2 cellular contexts compared by ENCODE assay signal in the genomic region with DNA sequence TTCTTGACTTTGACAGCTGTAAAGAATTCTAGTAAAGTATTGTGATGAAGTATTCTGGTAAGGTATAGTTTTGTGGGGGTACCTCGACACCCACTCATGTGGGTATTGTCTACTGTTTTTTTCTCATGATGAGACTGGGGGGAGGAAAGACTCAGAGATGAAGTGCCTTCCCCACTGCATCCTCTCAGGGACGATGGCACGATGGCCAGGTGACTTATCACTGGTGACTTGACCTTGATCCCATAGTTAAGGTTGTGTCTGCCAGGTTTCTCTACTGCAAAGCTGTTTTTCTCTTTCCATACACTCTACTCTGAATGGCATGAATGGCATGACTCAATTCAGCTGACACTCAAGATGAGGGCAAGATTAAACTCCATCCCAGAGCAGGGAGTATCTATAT.
TF ChIP-seq lines count a peak whose summit lies in the region.

No MANE protein-coding gene starts in this region.

TF ChIP-seq in HCT116, 20 proteins besides CTCF, POLR2A, EP300 and RAD21:
- no peak for TF ChIP-seq EZH2 (IDR thresholded peaks at IDR 0.05)
- no peak for TF ChIP-seq SP1 (IDR thresholded peaks at IDR 0.05; ENCODE audit: low read depth)
- no peak for TF ChIP-seq MAX (IDR thresholded peaks at IDR 0.05)
- TF ChIP-seq EGR1 (IDR thresholded peaks at IDR 0.05; ENCODE audit: low read depth) = no peak
- TF ChIP-seq YY1 (IDR thresholded peaks at IDR 0.05; ENCODE audit: extremely low read depth, insufficient replicate concordance, low read depth, low read length) = no peak
- no peak for TF ChIP-seq ZFX (IDR thresholded peaks at IDR 0.05)
- no peak for TF ChIP-seq CEBPB (IDR thresholded peaks at IDR 0.05; ENCODE audit: low read depth)
- TF ChIP-seq SRF (IDR thresholded peaks at IDR 0.05; ENCODE audit: low read depth) = no peak

TF ChIP-seq in K562, 482 proteins besides CTCF, POLR2A, EP300 and RAD21:
- no peak for TF ChIP-seq PYGO2 (tag; IDR thresholded peaks at IDR 0.05)
- TF ChIP-seq MLLT1 (IDR thresholded peaks at IDR 0.05) = no peak
- no peak for TF ChIP-seq PRPF4 (IDR thresholded peaks at IDR 0.05; ENCODE audit: insufficient read depth, low read depth, low read length, poor library complexity, severe bottlenecking)
- TF ChIP-seq, protein P1, sequence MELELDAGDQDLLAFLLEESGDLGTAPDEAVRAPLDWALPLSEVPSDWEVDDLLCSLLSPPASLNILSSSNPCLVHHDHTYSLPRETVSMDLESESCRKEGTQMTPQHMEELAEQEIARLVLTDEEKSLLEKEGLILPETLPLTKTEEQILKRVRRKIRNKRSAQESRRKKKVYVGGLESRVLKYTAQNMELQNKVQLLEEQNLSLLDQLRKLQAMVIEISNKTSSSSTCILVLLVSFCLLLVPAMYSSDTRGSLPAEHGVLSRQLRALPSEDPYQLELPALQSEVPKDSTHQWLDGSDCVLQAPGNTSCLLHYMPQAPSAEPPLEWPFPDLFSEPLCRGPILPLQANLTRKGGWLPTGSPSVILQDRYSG (tag; conservative IDR thresholded peaks at IDR 0.05; ENCODE audit: low read depth) = no peak
- TF ChIP-seq GTF2B (IDR thresholded peaks at IDR 0.05; ENCODE audit: extremely low read depth, insufficient read length) = no peak
- no peak for TF ChIP-seq DMBX1 (CRISPR knock-in tag; IDR thresholded peaks at IDR 0.05; ENCODE audit: borderline replicate concordance)
- no peak for TF ChIP-seq RBM39 (optimal IDR thresholded peaks at IDR 0.05; ENCODE audit: low read depth, low read length)
